1 cellular context compared by ENCODE assay signal in genomic region chr17:78417531-78417909, GRCh38.
A peak's percentile ranks its signal among the peaks of the same experiment; 100 is the strongest.
TF ChIP-seq lines count a peak whose summit lies in the region.

No MANE protein-coding gene starts in this region.

TF ChIP-seq in HepG2, 621 proteins besides CTCF, POLR2A, EP300 and RAD21 (continued from another document):
- TF ChIP-seq ZBTB33 (CRISPR knock-in tag; IDR thresholded peaks at IDR 0.05) = 0 out of 2 replicates have a peak, but pooled peaks have one; percentile 5
